In genomic region chr12:7047318-7047717, GRCh38 we compare ENCODE assay signal across 2 cellular contexts.
TF ChIP-seq lines count a peak whose summit lies in the region.

No MANE protein-coding gene starts in this region.

TF ChIP-seq in GM12891, 5 proteins besides CTCF, POLR2A, EP300 and RAD21:
- TF ChIP-seq TAF1 (IDR thresholded peaks at IDR 0.05; ENCODE audit: low read depth, low read length) (no peak), POLR2AphosphoS5 (IDR thresholded peaks at IDR 0.05; ENCODE audit: low read depth, low read length) (no peak), POU2F2 (IDR thresholded peaks at IDR 0.05; ENCODE audit: low read depth, low read length) (no peak), SPI1 (IDR thresholded peaks at IDR 0.05; ENCODE audit: low read depth, low read length) (no peak), PAX5 (IDR thresholded peaks at IDR 0.05; ENCODE audit: insufficient read depth, low read length, severe bottlenecking) (no peak)

TF ChIP-seq in HepG2, 621 proteins besides CTCF, POLR2A, EP300 and RAD21:
- no peak for TF ChIP-seq ZMAT3 (CRISPR knock-in tag; conservative IDR thresholded peaks at IDR 0.05)
- no peak for TF ChIP-seq CREB1 (IDR thresholded peaks at IDR 0.05)
- TF ChIP-seq CREB1 (CRISPR knock-in tag; IDR thresholded peaks at IDR 0.05): no peak
- TF ChIP-seq BCL6 (CRISPR knock-in tag; IDR thresholded peaks at IDR 0.05): peak; percentile 89
- TF ChIP-seq, protein P1, sequence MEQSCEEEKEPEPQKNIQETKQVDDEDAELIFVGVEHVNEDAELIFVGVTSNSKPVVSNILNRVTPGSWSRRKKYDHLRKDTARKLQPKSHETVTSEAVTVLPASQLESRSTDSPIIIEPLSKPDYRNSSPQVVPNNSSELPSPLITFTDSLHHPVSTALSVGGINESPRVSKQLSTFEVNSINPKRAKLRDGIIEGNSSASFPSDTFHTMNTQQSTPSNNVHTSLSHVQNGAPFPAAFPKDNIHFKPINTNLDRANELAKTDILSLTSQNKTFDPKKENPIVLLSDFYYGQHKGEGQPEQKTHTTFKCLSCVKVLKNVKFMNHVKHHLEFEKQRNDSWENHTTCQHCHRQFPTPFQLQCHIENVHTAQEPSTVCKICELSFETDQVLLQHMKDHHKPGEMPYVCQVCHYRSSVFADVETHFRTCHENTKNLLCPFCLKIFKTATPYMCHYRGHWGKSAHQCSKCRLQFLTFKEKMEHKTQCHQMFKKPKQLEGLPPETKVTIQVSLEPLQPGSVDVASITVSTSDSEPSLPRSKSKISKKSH (CRISPR knock-in tag; IDR thresholded peaks at IDR 0.05; ENCODE audit: borderline replicate concordance): no peak
